Comparison of ENCODE assay signal across 16 cellular contexts in genomic region chr1:192581131-192581927, GRCh38. TPM values are rescaled to one million over a fixed set of nuclear protein-coding genes. Genes with fewer than 3 reads are reported as not detected.
A peak's percentile ranks its signal among the peaks of the same experiment; 100 is the strongest.
DNase-seq lines count a peak whose midpoint lies in the region; ATAC-seq, FAIRE-seq and TF ChIP-seq lines count a peak whose summit lies in the region.
"Had no signal": no experiment of that assay in that cellular context is flagged by ENCODE, and none has a peak within 500 bp of the region (broad histone marks: within the 10 kb centered on the region; RNA-seq: fewer than 3 reads in every experiment).

No MANE protein-coding gene starts in this region.

- no peaks in the 10 kb centered on the region for H3K9me3 ChIP-seq in small intestine (ENCODE audit: control insufficient read depth, low read depth)
- H3K9me3 ChIP-seq: heart right ventricle, prostate gland, upper lobe of left lung had no signal

- no peaks in the 10 kb centered on the region for H3K9me3 Mint-ChIP-seq in nephron progenitor cell
- H3K9me3 Mint-ChIP-seq: activated T-helper 17 cell treated with anti-CD3 and anti-CD28 coated beads, Interleukin-2, amount 50 U/mL, for 72 hours had no signal

- 79 to 91% (median 80%) methylated on average over 4 of the region's 4 CpGs for WGBS in small intestine, 3 donors

- H3K27me3 Mint-ChIP-seq in nephron progenitor cell (ENCODE audit: low read depth, poor library complexity) = peaks cover 3% of the 10 kb centered on the region
- H3K27me3 Mint-ChIP-seq: activated T-helper 17 cell treated with anti-CD3 and anti-CD28 coated beads, Interleukin-2, amount 50 U/mL, for 72 hours had no signal

- peak; percentile 5 for ATAC-seq in GM18505 (IDR thresholded peaks at IDR 0.05; ENCODE audit: unreplicated experiment)
- peak; percentile 4 for ATAC-seq in GM19452 (IDR thresholded peaks at IDR 0.05; ENCODE audit: unreplicated experiment)
- peak; percentile 14 for ATAC-seq in HG03066 (IDR thresholded peaks at IDR 0.05; ENCODE audit: low read depth, unreplicated experiment)
- ATAC-seq in GM19467 (IDR thresholded peaks at IDR 0.05; ENCODE audit: unreplicated experiment) = no peak

- H3K4me1 Mint-ChIP-seq in nephron progenitor cell = no peaks in the 10 kb centered on the region

- no peak for FAIRE-seq in small intestine (lab: Jason Lieb, UNC)

- H3K4me3 ChIP-seq in small intestine (ENCODE audit: low read depth in 1 of 2, low read length in 2 of 2) = no peak overlapping the region
- H3K4me3 ChIP-seq: coronary artery, heart right ventricle, prostate gland, upper lobe of left lung had no signal

- DNase-seq in erythroblast (lab: John Stamatoyannopoulos, UW) (no peak), nephron progenitor cell (no peak), small intestine (no peak)
- DNase-seq in activated CD4-positive, alpha-beta T cell treated with anti-CD3 and anti-CD28 coated beads, Interleukin-2, amount 50 U/mL, for 1 hour = no peak
- DNase-seq: NCI-H2029, Right ventricle myocardium superior, T-helper 9 cell, upper lobe of left lung had no signal

- no peak overlapping the region for H3K4me3 Mint-ChIP-seq in nephron progenitor cell

- no peak overlapping the region for H3K27ac ChIP-seq in small intestine (ENCODE audit: low read depth in 1 of 2, low read length in 1 of 2)
- H3K27ac ChIP-seq: coronary artery, heart right ventricle, prostate gland, upper lobe of left lung had no signal

- no peaks in the 10 kb centered on the region for H3K4me1 ChIP-seq in small intestine (ENCODE audit: control insufficient read depth in 2 of 2, insufficient read depth in 1 of 2, low read depth in 1 of 2, low read length in 1 of 2)
- H3K4me1 ChIP-seq: upper lobe of left lung had no signal

- TF ChIP-seq POLR2A in GM18505 (IDR thresholded peaks at IDR 0.05; ENCODE audit: borderline replicate concordance, extremely low read depth, insufficient read depth, insufficient read length) = no peak
- peak; percentile 34 for TF ChIP-seq POLR2A in erythroblast (IDR thresholded peaks at IDR 0.05; ENCODE audit: low read length)

- no peaks in the 10 kb centered on the region for H3K27me3 ChIP-seq in small intestine (ENCODE audit: control insufficient read depth in 2 of 2, insufficient read depth in 2 of 2, low read length in 2 of 2)
- H3K27me3 ChIP-seq: heart right ventricle, upper lobe of left lung had no signal

- no peak for TF ChIP-seq CTCF in nephron progenitor cell (IDR thresholded peaks at IDR 0.05)

- H3K36me3 ChIP-seq in small intestine (ENCODE audit: control insufficient read depth in 2 of 2, insufficient read depth in 2 of 2, low read length in 2 of 2) = no peaks in the 10 kb centered on the region
- H3K36me3 ChIP-seq: prostate gland, upper lobe of left lung had no signal

- no peak overlapping the region for H3K27ac Mint-ChIP-seq in nephron progenitor cell

- no peaks in the 10 kb centered on the region for H3K36me3 Mint-ChIP-seq in nephron progenitor cell (ENCODE audit: low read depth)

RNA-seq across cellular contexts. Expression of gene RGS1, which starts 5.8 kb away (rescaled TPM):
- polyA plus RNA-seq in small intestine = 10 to 100 TPM in 2 of 3 donors, 1 to 10 TPM in 1; 3.4 to 24.3 (median 15.4) TPM

RNA-seq across cellular contexts. Expression of gene RGS13, which starts 54.6 kb away (rescaled TPM):
- polyA plus RNA-seq in small intestine = 10 to 100 TPM in 2 of 3 donors, 1 to 10 TPM in 1; 4.3 to 14.6 (median 14.1) TPM
